ENCODE assay signal across 13 cellular contexts in genomic region chr20:56454754-56455153, GRCh38. TPM values are rescaled to one million over a fixed set of nuclear protein-coding genes. Genes with fewer than 3 reads are reported as not detected.
DNase-seq lines count a peak whose midpoint lies in the region; ATAC-seq, FAIRE-seq and TF ChIP-seq lines count a peak whose summit lies in the region.
"Had no signal": no experiment of that assay in that cellular context is flagged by ENCODE, and none has a peak within 500 bp of the region (broad histone marks: within the 10 kb centered on the region; RNA-seq: fewer than 3 reads in every experiment).

No MANE protein-coding gene starts in this region.

- no peak overlapping the region for H3K4me3 Mint-ChIP-seq in activated CD8-positive, alpha-beta T cell treated with anti-CD3 and anti-CD28 coated beads for 36 hours

- no peaks in the 10 kb centered on the region for H3K9me3 Mint-ChIP-seq in activated CD8-positive, alpha-beta T cell treated with anti-CD3 and anti-CD28 coated beads for 36 hours

- H3K36me3 Mint-ChIP-seq in activated CD8-positive, alpha-beta T cell treated with anti-CD3 and anti-CD28 coated beads for 36 hours (ENCODE audit: low read depth) = peaks cover 19% of the 10 kb centered on the region

- peak overlapping the region; percentile 85 for H3K27ac Mint-ChIP-seq in activated CD8-positive, alpha-beta T cell treated with anti-CD3 and anti-CD28 coated beads for 36 hours

- ATAC-seq in GM19395 (IDR thresholded peaks at IDR 0.05; ENCODE audit: unreplicated experiment) (peak; percentile 84), HG02981 (IDR thresholded peaks at IDR 0.05; ENCODE audit: unreplicated experiment) (peak; percentile 84), left lobe of liver (no peak), left cardiac atrium (no peak)
- peak; percentile 91 for ATAC-seq in activated CD8-positive, alpha-beta T cell treated with anti-CD3 and anti-CD28 coated beads for 36 hours
- ATAC-seq: mucosa of descending colon had no signal

- intact Hi-C loops in activated CD8-positive, alpha-beta T cell treated with anti-CD3 and anti-CD28 coated beads for 36 hours (cut with micrococcal nuclease) = no loop called here
- intact Hi-C loops in left cardiac atrium (cut with DNase I) = no loop called here

- POLR2A ChIA-PET in activated CD8-positive, alpha-beta T cell treated with anti-CD3 and anti-CD28 coated beads for 36 hours (lab: Charles Lee) = interaction anchor here (0.7 to 4.4 kb wide), 4 partner anchors 11 to 42 kb away, joined by 3 to 19 read pairs (median 4); partner anchors contain the start of gene CASS4
- POLR2A ChIA-PET in HEK293T (lab: Yijun Ruan, JAX) = no interaction called here

- CTCF ChIA-PET in activated CD8-positive, alpha-beta T cell treated with anti-CD3 and anti-CD28 coated beads for 36 hours (lab: Charles Lee) = interaction anchor here (0.8 to 2.0 kb wide), 5 partner anchors 11 to 96 kb away, joined by 3 to 5 read pairs (median 4); no protein-coding TSS in a partner anchor
- CTCF ChIA-PET in HEK293T (lab: Yijun Ruan, JAX) = no interaction called here

- FAIRE-seq in GM18507 (lab: Jason Lieb, UNC) = peak; percentile 77

- no peak for TF ChIP-seq CTCF in activated CD8-positive, alpha-beta T cell treated with anti-CD3 and anti-CD28 coated beads for 36 hours (IDR thresholded peaks at IDR 0.05)

- DNase-seq in GM18507 (ENCODE audit: extremely low spot score, insufficient read length, low read depth) (peak; percentile 46), HEK293T (ENCODE audit: extremely low spot score) (no peak), left lobe of liver (ENCODE audit: low spot score) (no peak), left cardiac atrium (no peak), NCI-H2029 treated with DMSO at 0.1 percent for 48 hours (lab: John Stamatoyannopoulos, UW) (no peak)
- DNase-seq in activated CD8-positive, alpha-beta T cell treated with anti-CD3 and anti-CD28 coated beads for 36 hours = peak; percentile 53
- DNase-seq: DND-41, H7, mucosa of descending colon, MV-4-11, substantia nigra had no signal

- H3K27me3 Mint-ChIP-seq in activated CD8-positive, alpha-beta T cell treated with anti-CD3 and anti-CD28 coated beads for 36 hours = no peaks in the 10 kb centered on the region

- peaks cover 24% of the 10 kb centered on the region for H3K4me1 Mint-ChIP-seq in activated CD8-positive, alpha-beta T cell treated with anti-CD3 and anti-CD28 coated beads for 36 hours (ENCODE audit: low read depth)

TF ChIP-seq in HEK293T, 16 proteins besides CTCF, POLR2A, EP300 and RAD21:
- no peak for TF ChIP-seq CTBP1 (IDR thresholded peaks at IDR 0.05; ENCODE audit: borderline replicate concordance)
- no peak for TF ChIP-seq LEF1 (IDR thresholded peaks at IDR 0.05; ENCODE audit: borderline replicate concordance)
- TF ChIP-seq ARNT (IDR thresholded peaks at IDR 0.05) = no peak
- no peak for TF ChIP-seq NFRKB (IDR thresholded peaks at IDR 0.05)
- TF ChIP-seq FOXK2 (IDR thresholded peaks at IDR 0.05) = no peak
- TF ChIP-seq SUZ12 (IDR thresholded peaks at IDR 0.05) = no peak
- TF ChIP-seq SP1 (IDR thresholded peaks at IDR 0.05) = no peak
- no peak for TF ChIP-seq ZNF384 (IDR thresholded peaks at IDR 0.05)
- no peak for TF ChIP-seq L3MBTL2 (conservative IDR thresholded peaks at IDR 0.05)
TF ChIP-seq in HEK293T: peak in this region for 0.

RNA-seq across cellular contexts. Expression of gene RTF2, which starts 13.7 kb away (rescaled TPM):
- 10 to 100 TPM; 72.0 to 76.7 TPM for total RNA-seq in activated CD8-positive, alpha-beta T cell treated with anti-CD3 and anti-CD28 coated beads for 36 hours
- total RNA-seq in left lobe of liver (31.7 TPM), left cardiac atrium (10 to 100 TPM; 68.6 to 73.2 TPM)

RNA-seq across cellular contexts. Expression of gene CASS4, which starts 42.7 kb away (rescaled TPM):
- 1 to 10 TPM; 3.5 to 3.7 TPM for total RNA-seq in activated CD8-positive, alpha-beta T cell treated with anti-CD3 and anti-CD28 coated beads for 36 hours
- total RNA-seq in left lobe of liver (0.93 TPM), left cardiac atrium (under 1 TPM; 0.65 to 0.80 TPM)
- total RNA-seq: H7 had no signal

Comparison
In these comparisons a context has a peak if more than half of its experiments do, and no peak if none do; other contexts are left out.
1. DNase-seq: peak in GM18507 (single experiment) and activated CD8-positive, alpha-beta T cell treated with anti-CD3 and anti-CD28 coated beads for 36 hours (single experiment); none in HEK293T (single experiment), left lobe of liver (single experiment), left cardiac atrium (single experiment) and NCI-H2029 treated with DMSO at 0.1 percent for 48 hours (single experiment).
2. ATAC-seq: peak in GM19395 (single experiment), HG02981 (single experiment) and activated CD8-positive, alpha-beta T cell treated with anti-CD3 and anti-CD28 coated beads for 36 hours (single experiment); none in left lobe of liver (single experiment) and left cardiac atrium (0 of 2).